In genomic region chr13:98446234-98446621, GRCh38 we compare ENCODE assay signal across 12 cellular contexts.
A peak's percentile ranks its signal among the peaks of the same experiment; 100 is the strongest.
DNase-seq lines count a peak whose midpoint lies in the region; ATAC-seq and TF ChIP-seq lines count a peak whose summit lies in the region.
"Had no signal": no experiment of that assay in that cellular context is flagged by ENCODE, and none has a peak within 500 bp of the region (broad histone marks: within the 10 kb centered on the region; RNA-seq: fewer than 3 reads in every experiment).

No MANE protein-coding gene starts in this region.

- DNase-seq in NCI-H1092 (lab: John Stamatoyannopoulos, UW) (no peak), aorta (no peak)
- DNase-seq: foreskin keratinocyte, NCI-H1694 treated with DMSO at 0.1 percent for 48 hours, T-helper 9 cell had no signal

- H3K27me3 ChIP-seq in DOHH2 (ENCODE audit: control insufficient read depth, low read length), result no peaks in the 10 kb centered on the region
- no peaks in the 10 kb centered on the region for H3K27me3 ChIP-seq in HUES48 (ENCODE audit: control insufficient read depth, insufficient read depth, low read length)
- H3K27me3 ChIP-seq in rectal smooth muscle tissue (ENCODE audit: control insufficient read depth, insufficient read depth, low read length), result no peaks in the 10 kb centered on the region
- H3K27me3 ChIP-seq in aorta (ENCODE audit: control insufficient read depth in 1 of 2, insufficient read depth in 2 of 2, low read length in 1 of 2), result no peaks in the 10 kb centered on the region
- H3K27me3 ChIP-seq: foreskin keratinocyte, right atrium auricular region had no signal

- H3K9me3 ChIP-seq in DOHH2 (ENCODE audit: control insufficient read depth, insufficient read depth, low read length), result no peaks in the 10 kb centered on the region
- H3K9me3 ChIP-seq in HUES48 (ENCODE audit: control insufficient read depth, insufficient read depth, low read length), result no peaks in the 10 kb centered on the region
- H3K9me3 ChIP-seq in aorta (ENCODE audit: control insufficient read depth, low read length), result no peaks in the 10 kb centered on the region
- H3K9me3 ChIP-seq: right atrium auricular region had no signal

- H3K4me3 ChIP-seq in DOHH2 (ENCODE audit: low read length) (no peak overlapping the region), HUES48 (ENCODE audit: low read depth, low read length) (no peak overlapping the region), rectal smooth muscle tissue (ENCODE audit: low read length) (no peak overlapping the region), aorta (ENCODE audit: low read length in 2 of 2) (no peak overlapping the region)
- H3K4me3 ChIP-seq: right atrium auricular region had no signal

- H3K27ac ChIP-seq in DOHH2 (ENCODE audit: low read depth, low read length) (no peak overlapping the region), HUES48 (ENCODE audit: low read depth, low read length) (peak overlapping the region; percentile 32), cingulate gyrus (ENCODE audit: low read depth, low read length) (peak overlapping the region; percentile 58), rectal smooth muscle tissue (ENCODE audit: low read depth, low read length) (peak overlapping the region; percentile 52), aorta (ENCODE audit: low read depth in 1 of 2, low read length in 2 of 2) (no peak overlapping the region)
- H3K27ac ChIP-seq: foreskin keratinocyte, KMS-11 had no signal

- peaks cover 9% of the 10 kb centered on the region; the same call in 1 of the 2 replicates for H4K20me1 ChIP-seq in DOHH2 (ENCODE audit: control insufficient read depth, insufficient read depth, low read depth, low read length)

- H3K36me3 ChIP-seq in DOHH2 (ENCODE audit: control insufficient read depth, low read length) (peaks cover 18% of the 10 kb centered on the region), HUES48 (ENCODE audit: control insufficient read depth, insufficient read depth, low read length) (peaks cover 38% of the 10 kb centered on the region), rectal smooth muscle tissue (ENCODE audit: control insufficient read depth, insufficient read depth, low read length) (no peaks in the 10 kb centered on the region), aorta (ENCODE audit: control insufficient read depth in 1 of 2, insufficient read depth in 2 of 2, low read length in 1 of 2) (no peaks in the 10 kb centered on the region)

- H3K79me2 ChIP-seq in DOHH2 (ENCODE audit: control insufficient read depth, low read length), result no peaks in the 10 kb centered on the region

- peaks cover 6% of the 10 kb centered on the region for H3F3A ChIP-seq in DOHH2 (ENCODE audit: control insufficient read depth, insufficient read depth)

- intact Hi-C loops in aorta (cut with DNase I), result loop anchor here (5.0 to 10.0 kb wide), 4 partner anchors 206 to 396 kb away; partner anchors contain the start of gene FARP1 (in 1 of the 2)

- no peaks in the 10 kb centered on the region for H3K9me2 ChIP-seq in DOHH2 (replicated peaks; ENCODE audit: control insufficient read depth, low read length)

- no peak for ATAC-seq in aorta (ENCODE audit: low FRiP score)
- ATAC-seq in GM19455 (IDR thresholded peaks at IDR 0.05; ENCODE audit: unreplicated experiment), result no peak

- no peak overlapping the region for H3K9ac ChIP-seq in HUES48 (ENCODE audit: low read depth, low read length)
- H3K9ac ChIP-seq in rectal smooth muscle tissue (ENCODE audit: low read length), result no peak overlapping the region
- H3K9ac ChIP-seq: KMS-11 had no signal

- WGBS in aorta, 2 donors, result 92 to 93% methylated on average over 10 to 11 of the region's 11 CpGs

- H3K4me2 ChIP-seq in DOHH2 (ENCODE audit: low read length), result peak overlapping the region; percentile 63; the same call in 1 of the 2 replicates
- H3K4me2 ChIP-seq: KMS-11 had no signal

- no peak for TF ChIP-seq CTCF in DOHH2 (IDR thresholded peaks at IDR 0.05; ENCODE audit: low read depth, low read length, poor library complexity, severe bottlenecking)

- peaks cover 25% of the 10 kb centered on the region for H3K4me1 ChIP-seq in DOHH2 (ENCODE audit: control insufficient read depth, low read length)
- H3K4me1 ChIP-seq in HUES48 (ENCODE audit: control insufficient read depth, insufficient read depth, low read length), result peaks cover 27% of the 10 kb centered on the region
- peaks cover 28% of the 10 kb centered on the region for H3K4me1 ChIP-seq in rectal smooth muscle tissue (ENCODE audit: control insufficient read depth, insufficient read depth, low read length)
- peaks cover 0 to 3% of the 10 kb centered on the region in 2 donors for H3K4me1 ChIP-seq in aorta (ENCODE audit: control insufficient read depth in 1 of 2, insufficient read depth in 2 of 2, low read length in 2 of 2)

Comparison
In these comparisons a context has a peak if more than half of its experiments do, and no peak if none do; other contexts are left out.
1. H3K27ac ChIP-seq: peak in HUES48 (single experiment), cingulate gyrus (single experiment) and rectal smooth muscle tissue (single experiment); none in DOHH2 (single experiment) and aorta (0 of 2).